Comparison of ENCODE assay signal across 16 cellular contexts in genomic region chr1:67552336-67552759, GRCh38.
DNase-seq lines count a peak whose midpoint lies in the region; ATAC-seq and TF ChIP-seq lines count a peak whose summit lies in the region.
"Had no signal": no experiment of that assay in that cellular context is flagged by ENCODE, and none has a peak within 500 bp of the region (broad histone marks: within the 10 kb centered on the region; RNA-seq: fewer than 3 reads in every experiment).

No MANE protein-coding gene starts in this region.

- H3K9me2 ChIP-seq in OCI-LY1 (ENCODE audit: low read depth, low read length): no peaks in the 10 kb centered on the region

- H3F3A ChIP-seq in OCI-LY1 (ENCODE audit: insufficient read depth, low read length): no peaks in the 10 kb centered on the region

- no peaks in the 10 kb centered on the region for H4K20me1 ChIP-seq in OCI-LY1 (ENCODE audit: insufficient read depth, low read length)
- H4K20me1 ChIP-seq in osteoblast (ENCODE audit: insufficient read depth, low read length): no peaks in the 10 kb centered on the region

- ATAC-seq in GM18868 (IDR thresholded peaks at IDR 0.05; ENCODE audit: unreplicated experiment) (peak; percentile 67), GM18867 (IDR thresholded peaks at IDR 0.05; ENCODE audit: unreplicated experiment) (no peak), HG02970 (IDR thresholded peaks at IDR 0.05; ENCODE audit: low FRiP score, unreplicated experiment) (no peak)

- no peaks in the 10 kb centered on the region for H3K9me3 ChIP-seq in OCI-LY1 (ENCODE audit: low read length)
- no peaks in the 10 kb centered on the region for H3K9me3 ChIP-seq in osteoblast (ENCODE audit: low read depth, low read length)

- H3K4me1 ChIP-seq in OCI-LY1 (ENCODE audit: insufficient read depth, low read length, severe bottlenecking) (peaks cover 31% of the 10 kb centered on the region), osteoblast (ENCODE audit: insufficient read depth, low read length) (peaks cover 7% of the 10 kb centered on the region)

- H3K27ac ChIP-seq in OCI-LY1 (ENCODE audit: low read depth, low read length, poor library complexity, severe bottlenecking) (no peak overlapping the region), epithelial cell of prostate (peak overlapping the region; percentile 1), osteoblast (ENCODE audit: low read depth, low read length) (no peak overlapping the region)

- H3K27me3 ChIP-seq in OCI-LY1 (ENCODE audit: insufficient read depth, low read length) (no peaks in the 10 kb centered on the region), osteoblast (ENCODE audit: insufficient read depth, low read length) (no peaks in the 10 kb centered on the region)

- TF ChIP-seq CTCF in OCI-LY1 (IDR thresholded peaks at IDR 0.05; ENCODE audit: low read length) (peak; percentile 34), osteoblast (IDR thresholded peaks at IDR 0.05; ENCODE audit: extremely low read depth, low read depth, low read length) (no peak)

- no peak for DNase-seq in epithelial cell of prostate (ENCODE audit: low read depth, low spot score)
- DNase-seq in osteoblast (ENCODE audit: insufficient read length, low spot score, missing footprints): peak; percentile 30
- DNase-seq in NCI-H1105 treated with DMSO at 0.1 percent for 48 hours (lab: John Stamatoyannopoulos, UW): no peak
- DNase-seq in cerebellar cortex (ENCODE audit: low spot score): no peak
- DNase-seq: activated CD8-positive, alpha-beta memory T cell treated with anti-CD3 and anti-CD28 coated beads, Interleukin-2, amount 50 U/mL, for 48 hours; activated naive CD4-positive, alpha-beta T cell treated with anti-CD3 and anti-CD28 coated beads for 36 hours; DMS79; effector CD4-positive, alpha-beta T cell; Kasumi-1; NCI-H187 treated with DMSO at 0.1 percent for 48 hours; NCI-H526 treated with DMSO at 0.1 percent for 48 hours; T-helper 1 cell had no signal

- H3K4me2 ChIP-seq in OCI-LY1 (ENCODE audit: low read length): no peak overlapping the region
- H3K4me2 ChIP-seq in osteoblast (ENCODE audit: insufficient read depth, low read length): no peak overlapping the region

- H2AFZ ChIP-seq in OCI-LY1 (ENCODE audit: low read length) (no peak overlapping the region), osteoblast (ENCODE audit: low read length) (no peak overlapping the region)

- H3K36me3 ChIP-seq in OCI-LY1 (ENCODE audit: insufficient read depth, low read length) (no peaks in the 10 kb centered on the region), osteoblast (ENCODE audit: insufficient read depth, low read length) (no peaks in the 10 kb centered on the region)

- H3K4me3 ChIP-seq in OCI-LY1 (ENCODE audit: low read depth, low read length, poor library complexity, severe bottlenecking) (no peak overlapping the region), osteoblast (ENCODE audit: insufficient read depth, low read length) (no peak overlapping the region)

- H3K9ac ChIP-seq in OCI-LY1 (ENCODE audit: low read length): no peak overlapping the region

- no peaks in the 10 kb centered on the region for H3K79me2 ChIP-seq in OCI-LY1 (ENCODE audit: insufficient read depth, low read length)
- no peaks in the 10 kb centered on the region for H3K79me2 ChIP-seq in osteoblast (ENCODE audit: insufficient read depth, low read length)
